8 cellular contexts compared by ENCODE assay signal in genomic region chr5:173742432-173742816, GRCh38.
DNase-seq lines count a peak whose midpoint lies in the region; ATAC-seq and TF ChIP-seq lines count a peak whose summit lies in the region.

No MANE protein-coding gene starts in this region.

- no peak overlapping the region for H3K27ac Mint-ChIP-seq in T-helper 17 cell

- ATAC-seq in GM19372 (IDR thresholded peaks at IDR 0.05; ENCODE audit: low read depth, unreplicated experiment) = peak; percentile 60
- peak; percentile 88 for ATAC-seq in HG02938 (IDR thresholded peaks at IDR 0.05; ENCODE audit: unreplicated experiment)
- ATAC-seq in T-helper 17 cell = no peak

- in situ Hi-C loops in GM13977 (cut with MboI; ENCODE audit: low pct_unique_long_range_greater_than_20kb, low sequenced_read_pairs, unreplicated experiment) = no loop called here

- no peaks in the 10 kb centered on the region for H3K36me3 Mint-ChIP-seq in T-helper 17 cell (ENCODE audit: low read depth)

- peak overlapping the region; percentile 25 for H3K4me3 Mint-ChIP-seq in T-helper 17 cell

- H3K9me3 ChIP-seq in T-helper 17 cell (ENCODE audit: control insufficient read depth, low read length, poor library complexity, severe bottlenecking) = no peaks in the 10 kb centered on the region

- H3K4me1 Mint-ChIP-seq in T-helper 17 cell = peaks cover 14% of the 10 kb centered on the region

- TF ChIP-seq CTCF in GM13977 (IDR thresholded peaks at IDR 0.05; ENCODE audit: extremely low read depth, insufficient read depth, missing control alignments) = no peak

- DNase-seq in GM13977 (ENCODE audit: low spot score) (peak; percentile 83), T-helper 17 cell (no peak), C1 segment of cervical spinal cord (lab: John Stamatoyannopoulos, UW) (no peak), NCI-H345 treated with DMSO at 0.1 percent for 48 hours (lab: John Stamatoyannopoulos, UW; ENCODE audit: unreplicated experiment) (no peak), NCI-H2196 (lab: John Stamatoyannopoulos, UW; ENCODE audit: unreplicated experiment) (no peak)
- no peak for DNase-seq in NK-92 treated with Interleukin-12 subunit alpha and Interleukin-12 subunit beta, amount 100 ng/mL, for 24 hours (lab: John Stamatoyannopoulos, UW)

- H3K27me3 Mint-ChIP-seq in T-helper 17 cell = no peaks in the 10 kb centered on the region
